In the genomic region with DNA sequence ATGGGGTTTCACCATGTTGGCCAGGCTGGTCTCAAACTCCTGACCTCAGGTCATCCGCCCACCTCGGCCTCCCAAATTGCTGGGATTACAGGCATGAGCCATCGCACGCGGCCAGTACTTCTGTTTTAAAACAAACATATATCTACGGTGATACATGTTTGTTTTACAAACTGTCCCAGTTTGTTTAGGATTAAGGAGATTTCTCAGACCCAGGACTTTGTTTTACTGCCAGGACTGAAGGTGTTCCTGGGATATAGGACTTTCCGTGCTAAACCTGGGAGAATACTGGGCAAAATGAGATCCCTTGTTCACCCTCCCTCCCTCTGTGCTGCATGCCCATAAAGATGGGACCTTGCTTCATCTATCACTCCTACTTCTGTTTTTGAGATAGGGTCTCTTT, we compare ENCODE assay signal across 11 cellular contexts. TPM values are rescaled to one million over a fixed set of nuclear protein-coding genes. Genes with fewer than 3 reads are reported as not detected.
"Had no signal": no experiment of that assay in that cellular context is flagged by ENCODE, and none has a peak within 500 bp of the region (broad histone marks: within the 10 kb centered on the region; RNA-seq: fewer than 3 reads in every experiment).

No MANE protein-coding gene starts in this region.

- H3K4me1 ChIP-seq: HAP-1 had no signal

- H3K4me3 ChIP-seq: GM23248, HAP-1 had no signal

- DNase-seq: GM23248, GOT3, H7, HFFc6, KBM-7 had no signal

- H2AFZ ChIP-seq: GM23248 had no signal

- H3K4me3 Mint-ChIP-seq: HFFc6, IgD-negative memory B cell had no signal

- H3K27ac ChIP-seq: GM23248 had no signal

- FAIRE-seq: HTR-8/SVneo had no signal

- H3K36me3 Mint-ChIP-seq: IgD-negative memory B cell had no signal

- H3K27me3 Mint-ChIP-seq: IgD-negative memory B cell had no signal

- H3K9ac ChIP-seq: GM23248 had no signal

- H3K27ac Mint-ChIP-seq: HFFc6, IgD-negative memory B cell had no signal

- H3K36me3 ChIP-seq: HAP-1 had no signal

- H3K4me1 Mint-ChIP-seq: IgD-negative memory B cell had no signal

- ATAC-seq: HCT116 had no signal

RNA-seq across cellular contexts. Expression of a gene that starts 8.8 kb away (rescaled TPM):
- total RNA-seq: GM23248, H4, H7, HFFc6, HT-29 had no signal
- polyA plus RNA-seq: GM23248, IgD-negative memory B cell had no signal

RNA-seq across cellular contexts. Expression of a gene that starts 24.3 kb away (rescaled TPM):
- total RNA-seq: GM23248, H4, H7, HFFc6, HT-29 had no signal
- polyA plus RNA-seq: GM23248, IgD-negative memory B cell had no signal

RNA-seq across cellular contexts. Expression of a gene that starts 30.1 kb away (rescaled TPM):
- total RNA-seq: GM23248, H7, HFFc6, HT-29 had no signal
- polyA plus RNA-seq: GM23248, IgD-negative memory B cell had no signal
